8 cellular contexts compared by ENCODE assay signal in genomic region chr17:70819183-70819582, GRCh38.
"Had no signal": no experiment of that assay in that cellular context is flagged by ENCODE, and none has a peak within 500 bp of the region (broad histone marks: within the 10 kb centered on the region; RNA-seq: fewer than 3 reads in every experiment).

No MANE protein-coding gene starts in this region.

- H3K36me3 ChIP-seq: HAP-1 had no signal

- H3K4me1 ChIP-seq: HAP-1 had no signal

- H2AFZ ChIP-seq: GM23248 had no signal

- H3K27ac ChIP-seq: GM23248, HL-60 had no signal

- H3K9me3 ChIP-seq: HAP-1 had no signal

- ATAC-seq: HCT116, K562 had no signal

- H3K9ac ChIP-seq: GM23248 had no signal

- H3K4me3 ChIP-seq: GM23248, HAP-1, K562 had no signal

- FAIRE-seq: K562 had no signal

- DNase-seq: GM23248, GOT3, H7, IMR-90 had no signal
